11 cellular contexts compared by ENCODE assay signal in genomic region chr16:73268311-73268997, GRCh38.
DNase-seq lines count a peak whose midpoint lies in the region; ATAC-seq and TF ChIP-seq lines count a peak whose summit lies in the region.
"Had no signal": no experiment of that assay in that cellular context is flagged by ENCODE, and none has a peak within 500 bp of the region (broad histone marks: within the 10 kb centered on the region; RNA-seq: fewer than 3 reads in every experiment).

No MANE protein-coding gene starts in this region.

- intact Hi-C loops in testis (cut with DNase I; ENCODE audit: low total_unique reads): no loop called here

- no peaks in the 10 kb centered on the region for H3K27me3 ChIP-seq in testis
- H3K27me3 ChIP-seq: foreskin keratinocyte had no signal

- TF ChIP-seq POLR2A in testis (IDR thresholded peaks at IDR 0.05): no peak

- peaks cover 3% of the 10 kb centered on the region for H3K9me3 Mint-ChIP-seq in stimulated activated effector memory CD8-positive, alpha-beta T cell treated with anti-CD3 and anti-CD28 coated beads, Interleukin-12 subunit alpha, Interleukin-12 subunit beta, amount 100 ng/mL, for 72 hours

- no peaks in the 10 kb centered on the region for H3K4me1 ChIP-seq in testis
- H3K4me1 ChIP-seq: foreskin keratinocyte had no signal

- H3K4me3 ChIP-seq in AG10803 (ENCODE audit: low read length) (no peak overlapping the region), testis (no peak overlapping the region)

- no peak for ATAC-seq in GM19324 (IDR thresholded peaks at IDR 0.05; ENCODE audit: low FRiP score, unreplicated experiment)
- ATAC-seq in GM18519 (IDR thresholded peaks at IDR 0.05; ENCODE audit: low FRiP score, unreplicated experiment): no peak
- ATAC-seq in stimulated activated effector memory CD8-positive, alpha-beta T cell treated with anti-CD3 and anti-CD28 coated beads, Interleukin-12 subunit alpha, Interleukin-12 subunit beta, amount 100 ng/mL, for 72 hours: no peak
- ATAC-seq: foreskin keratinocyte had no signal

- H3K4me1 Mint-ChIP-seq in stimulated activated effector memory CD8-positive, alpha-beta T cell treated with anti-CD3 and anti-CD28 coated beads, Interleukin-12 subunit alpha, Interleukin-12 subunit beta, amount 100 ng/mL, for 72 hours: no peaks in the 10 kb centered on the region

- no peaks in the 10 kb centered on the region for H3K36me3 Mint-ChIP-seq in stimulated activated effector memory CD8-positive, alpha-beta T cell treated with anti-CD3 and anti-CD28 coated beads, Interleukin-12 subunit alpha, Interleukin-12 subunit beta, amount 100 ng/mL, for 72 hours

- H3K27ac ChIP-seq in VCaP (no peak overlapping the region), testis (no peak overlapping the region)
- H3K27ac ChIP-seq: foreskin keratinocyte had no signal

- peak; percentile 3 for DNase-seq in AG10803 (ENCODE audit: low read depth)
- peak; percentile 40 for DNase-seq in NCI-H1092 treated with DMSO at 0.1 percent for 48 hours (lab: John Stamatoyannopoulos, UW)
- DNase-seq in iPS-NIHi7 (ENCODE audit: extremely low spot score): peak; percentile 51
- no peak for DNase-seq in testis
- DNase-seq in stimulated activated effector memory CD8-positive, alpha-beta T cell treated with anti-CD3 and anti-CD28 coated beads, Interleukin-12 subunit alpha, Interleukin-12 subunit beta, amount 100 ng/mL, for 72 hours (ENCODE audit: low spot score in 2 of 2): no peak
- DNase-seq: activated naive CD4-positive, alpha-beta T cell; foreskin keratinocyte; T-helper 2 cell had no signal

- H3K36me3 ChIP-seq in testis (ENCODE audit: low read depth, missing control alignments): no peaks in the 10 kb centered on the region

- H3K9me3 ChIP-seq in testis: no peaks in the 10 kb centered on the region

- H3K4me3 Mint-ChIP-seq in stimulated activated effector memory CD8-positive, alpha-beta T cell treated with anti-CD3 and anti-CD28 coated beads, Interleukin-12 subunit alpha, Interleukin-12 subunit beta, amount 100 ng/mL, for 72 hours: no peak overlapping the region

- no peak overlapping the region for H3K27ac Mint-ChIP-seq in stimulated activated effector memory CD8-positive, alpha-beta T cell treated with anti-CD3 and anti-CD28 coated beads, Interleukin-12 subunit alpha, Interleukin-12 subunit beta, amount 100 ng/mL, for 72 hours

- WGBS in testis, 2 donors: 83 to 87% methylated on average over 13 to 14 of the region's 14 CpGs

- TF ChIP-seq CTCF in AG10803 (conservative IDR thresholded peaks at IDR 0.05; ENCODE audit: low read length): peak; percentile 39
- 0 out of 2 replicates have a peak, but pooled peaks have one; percentile 10 for TF ChIP-seq CTCF in VCaP (conservative IDR thresholded peaks at IDR 0.05)
- TF ChIP-seq CTCF in testis (IDR thresholded peaks at IDR 0.05): no peak

Comparison
In these comparisons a context has a peak if more than half of its experiments do, and no peak if none do; other contexts are left out.
1. DNase-seq: peak in AG10803 (single experiment), NCI-H1092 treated with DMSO at 0.1 percent for 48 hours (single experiment) and iPS-NIHi7 (single experiment); none in testis (single experiment) and stimulated activated effector memory CD8-positive, alpha-beta T cell treated with anti-CD3 and anti-CD28 coated beads, Interleukin-12 subunit alpha, Interleukin-12 subunit beta, amount 100 ng/mL, for 72 hours (0 of 2).
2. CTCF ChIP-seq: peak in AG10803 (single experiment) and VCaP (single experiment); none in testis (0 of 3).